28 cellular contexts compared by ENCODE assay signal in the genomic region with DNA sequence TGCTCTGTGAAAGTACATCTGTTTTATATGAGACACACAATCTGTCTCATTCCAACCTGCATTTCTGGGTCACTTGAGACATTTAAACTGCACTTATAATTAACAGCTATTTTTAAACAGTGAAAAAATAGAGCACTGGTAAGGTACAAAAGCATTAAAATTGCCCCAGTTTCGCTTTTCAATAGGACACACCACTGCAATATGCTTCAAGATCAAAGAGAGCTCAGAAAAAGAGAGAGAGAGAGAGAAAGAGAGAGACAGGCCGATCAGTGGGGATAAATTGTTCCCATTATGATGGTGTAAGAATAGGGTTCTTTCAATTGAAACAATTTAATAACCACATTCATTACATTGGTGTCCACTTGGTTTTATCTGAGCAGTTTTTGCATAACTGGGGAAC.
"Had no signal": no experiment of that assay in that cellular context is flagged by ENCODE, and none has a peak within 500 bp of the region (broad histone marks: within the 10 kb centered on the region; RNA-seq: fewer than 3 reads in every experiment).

No MANE protein-coding gene starts in this region.

- ATAC-seq: activated CD8-positive, alpha-beta T cell treated with anti-CD3 and anti-CD28 coated beads, Interleukin-2, amount 10 ng/mL, durations not matched to agents 7 days and 5 days; activated naive CD4-positive, alpha-beta T cell treated with anti-CD3 and anti-CD28 coated beads, Interleukin-2, amount 50 U/mL, for 72 hours; body of pancreas; Panc1 had no signal

- H3K4me1 ChIP-seq: body of pancreas had no signal

- DNase-seq: activated CD4-positive, alpha-beta T cell treated with anti-CD3 and anti-CD28 coated beads, Interleukin-2, amount 10 ng/mL, durations not matched to agents 7 days and 5 days; activated CD4-positive, alpha-beta T cell treated with anti-CD3 and anti-CD28 coated beads, Interleukin-2, amount 50 U/mL, for 48 hours; activated CD8-positive, alpha-beta T cell treated with anti-CD3 and anti-CD28 coated beads, Interleukin-2, amount 10 ng/mL, durations not matched to agents 7 days and 5 days; activated gamma-delta T cell treated with Interleukin-2 at 50 U/mL for 16 hours; activated naive CD4-positive, alpha-beta T cell treated with anti-CD3 and anti-CD28 coated beads for 36 hours; activated T-cell treated with anti-CD3 and anti-CD28 coated beads, Interleukin-2, amount 50 U/mL, for 24 hours; adrenal gland; body of pancreas; caudate nucleus; Kasumi-1; KBM-7; MG63; MV-4-11; NCI-H1092; NCI-H1436 treated with DMSO at 0.1 percent for 48 hours; NCI-H1694 treated with DMSO at 0.1 percent for 48 hours; NCI-H2029; NCI-H345; NCI-H524 treated with DMSO at 0.1 percent for 48 hours; NCI-H748 treated with DMSO at 0.1 percent for 48 hours; SHP77; SJCRH30; T1000 had no signal

- H3K27ac ChIP-seq: adrenal gland, body of pancreas, SJCRH30, SK-N-MC had no signal

- H3K36me3 ChIP-seq: adrenal gland, MG63, SJCRH30 had no signal

- H3K9me3 Mint-ChIP-seq: activated CD4-positive, alpha-beta T cell treated with anti-CD3 and anti-CD28 coated beads, Interleukin-2, amount 10 ng/mL, durations not matched to agents 7 days and 5 days; activated naive CD4-positive, alpha-beta T cell treated with anti-CD3 and anti-CD28 coated beads for 36 hours had no signal

- H3K36me3 Mint-ChIP-seq: activated naive CD4-positive, alpha-beta T cell treated with anti-CD3 and anti-CD28 coated beads, Interleukin-2, amount 50 U/mL, for 72 hours; IgD-negative memory B cell had no signal

- H3K9me3 ChIP-seq: adrenal gland, body of pancreas, SJCRH30 had no signal

- H3K4me3 ChIP-seq: adrenal gland, body of pancreas, MG63, SJCRH30, SK-N-MC had no signal

- H3K4me3 Mint-ChIP-seq: activated CD4-positive, alpha-beta T cell treated with anti-CD3 and anti-CD28 coated beads, Interleukin-2, amount 10 ng/mL, durations not matched to agents 7 days and 5 days; activated CD8-positive, alpha-beta T cell treated with anti-CD3 and anti-CD28 coated beads, Interleukin-2, amount 10 ng/mL, durations not matched to agents 7 days and 5 days; activated naive CD4-positive, alpha-beta T cell treated with anti-CD3 and anti-CD28 coated beads for 36 hours; activated T-cell treated with anti-CD3 and anti-CD28 coated beads, Interleukin-2, amount 50 U/mL, for 24 hours; activated T-helper 1 cell treated with anti-CD3 and anti-CD28 coated beads, Interleukin-12 subunit alpha, Interleukin-12 subunit beta, Interleukin-2, Interleukin-4 antibody, amounts not matched to agents 30 ng/mL and 10 ng/mL and 1 ng/mL, durations not matched to agents 14 hours and 24 hours and 36 hours; IgD-negative memory B cell had no signal

- H3K27me3 ChIP-seq: adrenal gland, body of pancreas, MG63, SJCRH30 had no signal

- H3K4me1 Mint-ChIP-seq: activated CD4-positive, alpha-beta T cell treated with anti-CD3 and anti-CD28 coated beads, Interleukin-2, amount 10 ng/mL, durations not matched to agents 7 days and 5 days; IgD-negative memory B cell had no signal

- H3K27ac Mint-ChIP-seq: activated CD4-positive, alpha-beta T cell treated with anti-CD3 and anti-CD28 coated beads, Interleukin-2, amount 10 ng/mL, durations not matched to agents 7 days and 5 days; activated CD8-positive, alpha-beta T cell treated with anti-CD3 and anti-CD28 coated beads, Interleukin-2, amount 10 ng/mL, durations not matched to agents 7 days and 5 days; activated naive CD4-positive, alpha-beta T cell treated with anti-CD3 and anti-CD28 coated beads for 36 hours; activated naive CD4-positive, alpha-beta T cell treated with anti-CD3 and anti-CD28 coated beads, Interleukin-2, amount 50 U/mL, for 72 hours; activated T-cell treated with anti-CD3 and anti-CD28 coated beads, Interleukin-2, amount 50 U/mL, for 24 hours; activated T-helper 1 cell treated with anti-CD3 and anti-CD28 coated beads, Interleukin-12 subunit alpha, Interleukin-12 subunit beta, Interleukin-2, Interleukin-4 antibody, amounts not matched to agents 30 ng/mL and 10 ng/mL and 1 ng/mL, durations not matched to agents 14 hours and 24 hours and 36 hours; IgD-negative memory B cell had no signal
